8 cellular contexts compared by ENCODE assay signal in genomic region chr21:34795152-34796141, GRCh38.
DNase-seq lines count a peak whose midpoint lies in the region; ATAC-seq, FAIRE-seq and TF ChIP-seq lines count a peak whose summit lies in the region.

No MANE protein-coding gene starts in this region.

- peaks cover 15% of the 10 kb centered on the region for H3K4me1 ChIP-seq in rectal smooth muscle tissue (ENCODE audit: control insufficient read depth, insufficient read depth, low read length)

- no peak overlapping the region for H3K4me3 ChIP-seq in fibroblast of pulmonary artery (replicated peaks; ENCODE audit: low read depth, low read length)
- H3K4me3 ChIP-seq in rectal smooth muscle tissue (ENCODE audit: low read length): no peak overlapping the region

- peak overlapping the region; percentile 18 for H3K27ac ChIP-seq in rectal smooth muscle tissue (ENCODE audit: low read depth, low read length)

- ATAC-seq in GM19397 (IDR thresholded peaks at IDR 0.05; ENCODE audit: unreplicated experiment): no peak
- no peak for ATAC-seq in HG02610 (IDR thresholded peaks at IDR 0.05; ENCODE audit: unreplicated experiment)

- DNase-seq in EL: peak; percentile 56
- DNase-seq in RCC 7860 (ENCODE audit: low spot score): peak; percentile 87
- peak; percentile 67 for DNase-seq in fibroblast of pulmonary artery (ENCODE audit: low read depth)
- DNase-seq in DMS114 treated with DMSO at 0.1 percent for 48 hours (lab: John Stamatoyannopoulos, UW; ENCODE audit: unreplicated experiment): no peak
- DNase-seq in NCI-H345 treated with DMSO at 0.1 percent for 48 hours (lab: John Stamatoyannopoulos, UW; ENCODE audit: unreplicated experiment): no peak

- H3K36me3 ChIP-seq in rectal smooth muscle tissue (ENCODE audit: control insufficient read depth, insufficient read depth, low read length): no peaks in the 10 kb centered on the region

- peak; percentile 88 for FAIRE-seq in RCC 7860 (lab: Jason Lieb, UNC)

- TF ChIP-seq CTCF in fibroblast of pulmonary artery (IDR thresholded peaks at IDR 0.05; ENCODE audit: low read length, missing control alignments): peak; percentile 26

- no peaks in the 10 kb centered on the region for H3K27me3 ChIP-seq in rectal smooth muscle tissue (ENCODE audit: control insufficient read depth, insufficient read depth, low read length)

- H3K9ac ChIP-seq in rectal smooth muscle tissue (ENCODE audit: low read length): no peak overlapping the region

Comparison
In these comparisons a context has a peak if more than half of its experiments do, and no peak if none do; other contexts are left out.
1. DNase-seq: peak in EL (single experiment), RCC 7860 (single experiment) and fibroblast of pulmonary artery (single experiment); none in DMS114 treated with DMSO at 0.1 percent for 48 hours (single experiment) and NCI-H345 treated with DMSO at 0.1 percent for 48 hours (single experiment).